Comparison of ENCODE assay signal across 8 cellular contexts in the genomic region with DNA sequence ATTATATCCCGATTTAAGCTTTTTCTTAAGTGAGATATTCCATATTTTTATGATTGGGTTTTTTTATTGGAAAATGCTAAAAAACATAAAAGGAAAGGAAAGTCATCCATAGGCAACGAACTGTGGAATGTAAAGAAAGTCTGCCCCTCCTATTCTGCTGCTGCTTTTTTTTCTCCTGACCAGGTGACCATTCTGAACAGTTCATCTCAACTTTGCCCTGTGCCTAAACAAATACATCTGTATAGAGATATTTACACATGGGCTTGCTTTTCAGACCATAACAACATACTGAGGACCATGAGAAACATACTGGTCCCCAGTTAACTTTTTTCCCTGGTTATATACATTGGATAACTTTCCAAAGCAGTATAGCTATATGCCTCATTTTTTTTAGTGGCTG. TPM values are rescaled to one million over a fixed set of nuclear protein-coding genes. Genes with fewer than 3 reads are reported as not detected.
"Had no signal": no experiment of that assay in that cellular context is flagged by ENCODE, and none has a peak within 500 bp of the region (broad histone marks: within the 10 kb centered on the region; RNA-seq: fewer than 3 reads in every experiment).

No MANE protein-coding gene starts in this region.

- ATAC-seq: K562 had no signal

- H3K27ac ChIP-seq: HL-60, KMS-11 had no signal

- H3K4me1 Mint-ChIP-seq: IgD-negative memory B cell had no signal

- H3K9ac ChIP-seq: KMS-11 had no signal

- DNase-seq: IMR-90, KBM-7, KG1 had no signal

- H3K4me3 Mint-ChIP-seq: IgD-negative memory B cell had no signal

- H3K27me3 Mint-ChIP-seq: IgD-negative memory B cell had no signal

- FAIRE-seq: HTR-8/SVneo, K562 had no signal

- H3K4me3 ChIP-seq: K562 had no signal

- H3K4me2 ChIP-seq: KMS-11 had no signal

- H3K27ac Mint-ChIP-seq: IgD-negative memory B cell had no signal

RNA-seq across cellular contexts. Expression of a gene that starts 18.9 kb away (rescaled TPM):
- polyA plus RNA-seq: IgD-negative memory B cell had no signal
